ENCODE assay signal across 4 cellular contexts in genomic region chr7:39735903-39736302, GRCh38.
TF ChIP-seq lines count a peak whose summit lies in the region.

No MANE protein-coding gene starts in this region.

TF ChIP-seq in SK-N-SH, 30 proteins besides CTCF, POLR2A, EP300 and RAD21 (continued from another document):
- 0 out of 2 replicates have a peak, but pooled peaks have one; percentile 38 for TF ChIP-seq MXI1 (IDR thresholded peaks at IDR 0.05; ENCODE audit: low read depth, low read length)
- TF ChIP-seq TCF12 (IDR thresholded peaks at IDR 0.05), result peak; percentile 77
- peak; percentile 67; the same call in 1 of the 2 replicates for TF ChIP-seq RCOR1 (IDR thresholded peaks at IDR 0.05; ENCODE audit: low read length)
- TF ChIP-seq POLR2AphosphoS5 (IDR thresholded peaks at IDR 0.05; ENCODE audit: low read depth, low read length), result no peak
- TF ChIP-seq SMC3 (IDR thresholded peaks at IDR 0.05; ENCODE audit: low read depth, low read length), result no peak
- TF ChIP-seq, protein P1, sequence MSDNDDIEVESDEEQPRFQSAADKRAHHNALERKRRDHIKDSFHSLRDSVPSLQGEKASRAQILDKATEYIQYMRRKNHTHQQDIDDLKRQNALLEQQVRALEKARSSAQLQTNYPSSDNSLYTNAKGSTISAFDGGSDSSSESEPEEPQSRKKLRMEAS (IDR thresholded peaks at IDR 0.05; ENCODE audit: low read depth), result no peak
- TF ChIP-seq YY1 (IDR thresholded peaks at IDR 0.05; ENCODE audit: low read depth), result no peak
- TF ChIP-seq FOSL2 (IDR thresholded peaks at IDR 0.05; ENCODE audit: borderline replicate concordance, low read depth), result no peak
- TF ChIP-seq GATA2 (CRISPR knock-in tag; IDR thresholded peaks at IDR 0.05), result peak; percentile 56
- TF ChIP-seq NFIC (IDR thresholded peaks at IDR 0.05; ENCODE audit: borderline replicate concordance), result peak; percentile 62
- no peak for TF ChIP-seq TAF1 (IDR thresholded peaks at IDR 0.05; ENCODE audit: borderline replicate concordance, low read depth, low read length)
- no peak for TF ChIP-seq MEF2A (IDR thresholded peaks at IDR 0.05; ENCODE audit: borderline replicate concordance, low read depth)
- TF ChIP-seq SIN3A (IDR thresholded peaks at IDR 0.05; ENCODE audit: borderline replicate concordance, low read depth, low read length), result no peak
- peak; percentile 66 for TF ChIP-seq PBX3 (IDR thresholded peaks at IDR 0.05)
TF ChIP-seq in SK-N-SH: peak in this region for 7.

TF ChIP-seq in SK-N-SH treated with all-trans-retinoic acid at 6 μM for 48 hours, 23 proteins besides CTCF, POLR2A, EP300 and RAD21 (continued from another document and continues in another):
- TF ChIP-seq ARNTL (CRISPR knock-in tag; IDR thresholded peaks at IDR 0.05; ENCODE audit: borderline replicate concordance, low read depth) (no peak), PPARA (CRISPR knock-in tag; IDR thresholded peaks at IDR 0.05; ENCODE audit: borderline replicate concordance) (no peak), ZNF70 (CRISPR knock-in tag; IDR thresholded peaks at IDR 0.05) (no peak), CSDC2 (CRISPR knock-in tag; IDR thresholded peaks at IDR 0.05) (no peak), TCF4 (CRISPR knock-in tag; IDR thresholded peaks at IDR 0.05; ENCODE audit: borderline replicate concordance) (no peak), CREB5 (CRISPR knock-in tag; IDR thresholded peaks at IDR 0.05; ENCODE audit: low read depth) (no peak), TOX (CRISPR knock-in tag; IDR thresholded peaks at IDR 0.05; ENCODE audit: borderline replicate concordance) (no peak), ZFP30 (CRISPR knock-in tag; IDR thresholded peaks at IDR 0.05) (no peak), ZC3H10 (CRISPR knock-in tag; IDR thresholded peaks at IDR 0.05) (no peak), ZNF565 (CRISPR knock-in tag; conservative IDR thresholded peaks at IDR 0.05; ENCODE audit: low read depth) (no peak), ZNF8 (CRISPR knock-in tag; IDR thresholded peaks at IDR 0.05) (no peak), CSRNP3 (CRISPR knock-in tag; IDR thresholded peaks at IDR 0.05) (no peak), OSR1 (CRISPR knock-in tag; IDR thresholded peaks at IDR 0.05) (no peak)

TF ChIP-seq in IMR-90, 13 proteins besides CTCF, POLR2A, EP300 and RAD21 (continued from another document):
- TF ChIP-seq ELK1 (IDR thresholded peaks at IDR 0.05; ENCODE audit: borderline replicate concordance, low read depth, low read length) (no peak), RCOR1 (IDR thresholded peaks at IDR 0.05; ENCODE audit: insufficient replicate concordance, low read length) (no peak), RFX5 (IDR thresholded peaks at IDR 0.05; ENCODE audit: low read depth, low read length) (no peak), NFE2L2 (IDR thresholded peaks at IDR 0.05; ENCODE audit: low read depth, low read length) (no peak), FOS (IDR thresholded peaks at IDR 0.05; ENCODE audit: low read depth, low read length) (no peak), USF2 (IDR thresholded peaks at IDR 0.05; ENCODE audit: low read depth, low read length) (no peak), SMC3 (IDR thresholded peaks at IDR 0.05; ENCODE audit: low read depth, low read length) (no peak), MXI1 (IDR thresholded peaks at IDR 0.05; ENCODE audit: borderline replicate concordance, low read depth, low read length) (no peak), MAFK (IDR thresholded peaks at IDR 0.05; ENCODE audit: low read depth, low read length) (no peak)

TF ChIP-seq in GM12891, 5 proteins besides CTCF, POLR2A, EP300 and RAD21 (continued from another document):
- TF ChIP-seq POU2F2 (IDR thresholded peaks at IDR 0.05; ENCODE audit: low read depth, low read length) (no peak), POLR2AphosphoS5 (IDR thresholded peaks at IDR 0.05; ENCODE audit: low read depth, low read length) (no peak), TAF1 (IDR thresholded peaks at IDR 0.05; ENCODE audit: low read depth, low read length) (no peak)
TF ChIP-seq in GM12891: peak in this region for 0.
